ENCODE assay signal across 34 cellular contexts in the genomic region with DNA sequence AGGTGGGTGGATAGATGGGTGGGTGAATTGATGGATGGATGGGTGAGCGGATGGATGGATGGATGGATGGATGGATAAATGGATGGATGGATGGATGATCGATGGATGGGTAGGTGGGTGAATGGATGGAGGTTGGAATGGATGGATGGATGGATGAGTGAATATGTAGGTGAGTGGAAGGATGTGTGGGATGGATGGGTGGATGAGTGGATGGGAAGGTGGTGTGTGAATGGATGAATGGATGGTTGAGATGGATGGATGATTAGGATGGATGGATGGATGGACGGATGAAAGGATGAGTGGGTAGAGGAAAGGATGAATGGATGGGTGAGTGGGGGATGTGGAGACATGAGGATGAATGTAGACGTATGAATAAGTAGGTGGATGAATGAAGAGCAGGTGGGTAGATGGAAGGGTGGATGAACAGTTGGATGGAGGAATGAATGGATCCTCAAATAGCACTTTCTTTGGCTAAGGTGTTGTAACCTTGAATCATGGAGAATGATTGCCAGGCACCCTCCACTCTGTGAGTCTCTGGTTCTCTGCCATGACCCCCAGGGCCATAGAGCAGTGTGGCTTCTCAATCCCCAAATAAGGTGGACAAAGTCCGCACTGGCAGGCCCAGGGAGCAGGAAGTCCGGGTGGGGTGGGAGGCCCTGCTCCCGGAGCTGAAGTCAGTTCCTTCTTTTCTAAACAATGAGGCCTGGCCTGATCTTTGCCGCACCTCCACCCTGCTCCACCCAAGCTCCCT. TPM values are rescaled to one million over a fixed set of nuclear protein-coding genes. Genes with fewer than 3 reads are reported as not detected.
DNase-seq lines count a peak whose midpoint lies in the region; ATAC-seq, FAIRE-seq and TF ChIP-seq lines count a peak whose summit lies in the region.
"Had no signal": no experiment of that assay in that cellular context is flagged by ENCODE, and none has a peak within 500 bp of the region (broad histone marks: within the 10 kb centered on the region; RNA-seq: fewer than 3 reads in every experiment).

No MANE protein-coding gene starts in this region.

- dilution Hi-C loops in endothelial cell of umbilical vein (cut with MboI; ENCODE audit: extremely low pct_ligation_motif_present, low sequenced_read_pairs), result no loop called here

- BruUV-seq in endothelial cell of umbilical vein (replicated peaks; lab: Mats Ljungman, UMichigan), result TSS peak; percentile 37

- H3K4me2 ChIP-seq in endothelial cell of umbilical vein (ENCODE audit: insufficient read depth, low read length), result no peak overlapping the region
- H3K4me2 ChIP-seq: BLaER1, SK-N-SH had no signal

- H3K36me3 Mint-ChIP-seq in natural killer cell treated with Interleukin-12 subunit alpha and Interleukin-12 subunit beta and Interleukin-15 and Interleukin-18, amount 100 ng/mL, for 72 hours, result no peaks in the 10 kb centered on the region
- no peaks in the 10 kb centered on the region for H3K36me3 Mint-ChIP-seq in natural killer cell
- H3K36me3 Mint-ChIP-seq: naive thymus-derived CD8-positive, alpha-beta T cell; stimulated activated effector memory CD8-positive, alpha-beta T cell treated with anti-CD3 and anti-CD28 coated beads, Interleukin-12 subunit alpha, Interleukin-12 subunit beta, amount 100 ng/mL, for 72 hours had no signal

- no peaks in the 10 kb centered on the region for H3K9me3 Mint-ChIP-seq in natural killer cell treated with Interleukin-12 subunit alpha and Interleukin-12 subunit beta and Interleukin-15 and Interleukin-18, amount 100 ng/mL, for 72 hours
- H3K9me3 Mint-ChIP-seq in natural killer cell, result no peaks in the 10 kb centered on the region
- H3K9me3 Mint-ChIP-seq: activated T-cell treated with anti-CD3 and anti-CD28 coated beads, Interleukin-2, amount 50 U/mL, for 72 hours; naive thymus-derived CD8-positive, alpha-beta T cell; stimulated activated effector memory CD8-positive, alpha-beta T cell treated with anti-CD3 and anti-CD28 coated beads, Interleukin-12 subunit alpha, Interleukin-12 subunit beta, amount 100 ng/mL, for 72 hours had no signal

- no peaks in the 10 kb centered on the region for H4K20me1 ChIP-seq in endothelial cell of umbilical vein (replicated peaks; ENCODE audit: control insufficient read depth, extremely low read depth, insufficient read depth, low read length)

- intact Hi-C loops in natural killer cell (cut with micrococcal nuclease) (no loop called here), endothelial cell of umbilical vein (cut with micrococcal nuclease) (no loop called here)

- TF ChIP-seq CTCF in natural killer cell (IDR thresholded peaks at IDR 0.05) (no peak), endothelial cell of umbilical vein (IDR thresholded peaks at IDR 0.05; ENCODE audit: extremely low read depth in 1 of 2, insufficient read depth in 1 of 2, low read depth in 1 of 2, low read length in 2 of 2) (no peak), lung (IDR thresholded peaks at IDR 0.05; ENCODE audit: control extremely low read depth, extremely low read depth) (no peak), upper lobe of left lung (IDR thresholded peaks at IDR 0.05) (no peak)

- TF ChIP-seq POLR2A in endothelial cell of umbilical vein (IDR thresholded peaks at IDR 0.05; ENCODE audit: low read depth, low read length) (no peak), upper lobe of left lung (IDR thresholded peaks at IDR 0.05) (no peak)

- no peaks in the 10 kb centered on the region for H3K9me3 ChIP-seq in endothelial cell of umbilical vein (replicated peaks; ENCODE audit: control insufficient read depth, insufficient read depth, low read length)
- no peaks in the 10 kb centered on the region for H3K9me3 ChIP-seq in lung (ENCODE audit: control insufficient read depth in 2 of 2, insufficient read depth in 1 of 2, low read length in 1 of 2)
- no peaks in the 10 kb centered on the region for H3K9me3 ChIP-seq in upper lobe of left lung
- H3K9me3 ChIP-seq: BLaER1, Caco-2, pancreas, SK-N-SH, uterus had no signal

- 53 to 68% methylated on average over 8 of the region's 8 CpGs for WGBS in lung, 2 donors
- 59 to 65% methylated on average over 8 of the region's 8 CpGs for WGBS in upper lobe of left lung, 2 donors

- H3K9ac ChIP-seq in endothelial cell of umbilical vein (replicated peaks; ENCODE audit: extremely low read depth, insufficient read depth, low read length), result no peak overlapping the region
- H3K9ac ChIP-seq: BLaER1, GM23248, SK-N-SH had no signal

- DNase-seq in natural killer cell treated with Interleukin-12 subunit alpha and Interleukin-12 subunit beta and Interleukin-15 and Interleukin-18, amount 100 ng/mL, for 72 hours (ENCODE audit: low spot score), result peak; percentile 16
- no peak for DNase-seq in natural killer cell
- no peak for DNase-seq in endothelial cell of umbilical vein (ENCODE audit: low read depth, low spot score)
- DNase-seq in lung (ENCODE audit: low spot score), result no peak
- no peak for DNase-seq in upper lobe of left lung
- no peak for DNase-seq in DMS 273 (lab: John Stamatoyannopoulos, UW; ENCODE audit: unreplicated experiment)
- DNase-seq in NCI-H2081 treated with DMSO at 0.1 percent for 48 hours (lab: John Stamatoyannopoulos, UW), result no peak
- DNase-seq: activated CD4-positive, CD25-positive, alpha-beta regulatory T cell; activated naive CD4-positive, alpha-beta T cell treated with anti-CD3 and anti-CD28 coated beads, Interleukin-2, amount 50 U/mL, for 16 hours; activated T-cell treated with anti-CD3 and anti-CD28 coated beads, Interleukin-2, amount 50 U/mL, for 72 hours; aorta; Caco-2; central memory CD4-positive, alpha-beta T cell; DND-41; effector CD8-positive, alpha-beta T cell; GM23248; mesenchymal stem cell; naive thymus-derived CD8-positive, alpha-beta T cell; NCI-H1436; NCI-H510A treated with DMSO at 0.1 percent for 48 hours; pancreas; SK-N-SH; stimulated activated CD4-positive, alpha-beta T cell treated with anti-CD3 and anti-CD28 coated beads, Interleukin-1b, Interleukin-23, amount 100 ng/mL, for 48 hours; T-helper 2 cell had no signal

- POLR2A ChIA-PET in endothelial cell of umbilical vein (lab: Charles Lee), result no interaction called here

- no peaks in the 10 kb centered on the region for H3K79me2 ChIP-seq in endothelial cell of umbilical vein (ENCODE audit: control insufficient read depth, insufficient read depth, low read length)

- H3K4me3 Mint-ChIP-seq in natural killer cell treated with Interleukin-12 subunit alpha and Interleukin-12 subunit beta and Interleukin-15 and Interleukin-18, amount 100 ng/mL, for 72 hours, result no peak overlapping the region
- no peak overlapping the region for H3K4me3 Mint-ChIP-seq in natural killer cell
- H3K4me3 Mint-ChIP-seq: activated T-cell treated with anti-CD3 and anti-CD28 coated beads, Interleukin-2, amount 50 U/mL, for 72 hours; stimulated activated effector memory CD8-positive, alpha-beta T cell treated with anti-CD3 and anti-CD28 coated beads, Interleukin-12 subunit alpha, Interleukin-12 subunit beta, amount 100 ng/mL, for 72 hours had no signal

- no peaks in the 10 kb centered on the region for H3K9me1 ChIP-seq in endothelial cell of umbilical vein (replicated peaks; ENCODE audit: control insufficient read depth, extremely low read depth, insufficient read depth, low read length)

- H3K4me3 ChIP-seq in endothelial cell of umbilical vein (replicated peaks in 1 of 3; ENCODE audit: insufficient read depth in 1 of 3, low read depth in 1 of 3, low read length in 3 of 3) (no peak overlapping the region), lung (no peak overlapping the region), upper lobe of left lung (no peak overlapping the region)
- H3K4me3 ChIP-seq: BLaER1, GM23248, pancreas, uterus had no signal

- no peak overlapping the region for H3K27ac ChIP-seq in endothelial cell of umbilical vein (ENCODE audit: insufficient read depth, low read depth, low read length)
- H3K27ac ChIP-seq in lung (ENCODE audit: low read depth in 1 of 2, low read length in 1 of 2), result peak overlapping the region; percentile 16 to 18
- peak overlapping the region in 3 of 4 donors; percentile 21 to 71 (median 30) for H3K27ac ChIP-seq in upper lobe of left lung
- H3K27ac ChIP-seq: BLaER1, GM23248, pancreas, uterus had no signal

- H3K36me3 ChIP-seq in endothelial cell of umbilical vein (ENCODE audit: control insufficient read depth in 2 of 2, extremely low read depth in 1 of 2, insufficient read depth in 2 of 2, low read length in 2 of 2) (no peaks in the 10 kb centered on the region), lung (ENCODE audit: control insufficient read depth in 2 of 2, insufficient read depth in 2 of 2, low read length in 2 of 2) (no peaks in the 10 kb centered on the region), upper lobe of left lung (no peaks in the 10 kb centered on the region)
- H3K36me3 ChIP-seq: BLaER1, pancreas, uterus had no signal

- peaks cover 4 to 10% of the 10 kb centered on the region in 2 donors for H3K27me3 Mint-ChIP-seq in natural killer cell treated with Interleukin-12 subunit alpha and Interleukin-12 subunit beta and Interleukin-15 and Interleukin-18, amount 100 ng/mL, for 72 hours
- H3K27me3 Mint-ChIP-seq in natural killer cell (ENCODE audit: low read depth in 2 of 2), result peaks cover 0 to 7% of the 10 kb centered on the region in 2 donors

- H3K4me1 ChIP-seq in endothelial cell of umbilical vein (ENCODE audit: control insufficient read depth, extremely low read depth, insufficient read depth, low read length), result peaks cover 28% of the 10 kb centered on the region
- H3K4me1 ChIP-seq in lung (ENCODE audit: control insufficient read depth in 2 of 2, insufficient read depth in 2 of 2, low read length in 2 of 2), result peaks cover 3 to 27% of the 10 kb centered on the region in 2 donors
- H3K4me1 ChIP-seq in upper lobe of left lung, result peaks cover 35 to 51% (median 46%) of the 10 kb centered on the region in 4 donors
- H3K4me1 ChIP-seq: Caco-2, pancreas had no signal

- no peaks in the 10 kb centered on the region for H3K27me3 ChIP-seq in endothelial cell of umbilical vein (ENCODE audit: control insufficient read depth in 2 of 2, insufficient read depth in 2 of 2, low read length in 2 of 2)
- H3K27me3 ChIP-seq in lung (ENCODE audit: control insufficient read depth, insufficient read depth), result no peaks in the 10 kb centered on the region
- no peaks in the 10 kb centered on the region for H3K27me3 ChIP-seq in upper lobe of left lung
- H3K27me3 ChIP-seq: pancreas, uterus had no signal

- no peak overlapping the region for H3K27ac Mint-ChIP-seq in natural killer cell treated with Interleukin-12 subunit alpha and Interleukin-12 subunit beta and Interleukin-15 and Interleukin-18, amount 100 ng/mL, for 72 hours
- no peak overlapping the region for H3K27ac Mint-ChIP-seq in natural killer cell
- H3K27ac Mint-ChIP-seq: activated T-cell treated with anti-CD3 and anti-CD28 coated beads, Interleukin-2, amount 50 U/mL, for 72 hours; stimulated activated effector memory CD8-positive, alpha-beta T cell treated with anti-CD3 and anti-CD28 coated beads, Interleukin-12 subunit alpha, Interleukin-12 subunit beta, amount 100 ng/mL, for 72 hours had no signal

- FAIRE-seq in endothelial cell of umbilical vein (lab: Jason Lieb, UNC), result peak; percentile 82
- FAIRE-seq: frontal cortex, GM12891, pancreas had no signal

- no peak for TF ChIP-seq EP300 in upper lobe of left lung (IDR thresholded peaks at IDR 0.05)

- CTCF ChIA-PET in endothelial cell of umbilical vein (lab: Charles Lee), result interaction anchor here (1.2 kb wide), 1 partner anchor 48 kb away, joined by 3 read pairs; no protein-coding TSS in a partner anchor

- H2AFZ ChIP-seq in endothelial cell of umbilical vein (ENCODE audit: low read depth, low read length), result peak overlapping the region; percentile 44
- H2AFZ ChIP-seq: GM23248 had no signal

- ATAC-seq in natural killer cell treated with Interleukin-12 subunit alpha and Interleukin-12 subunit beta and Interleukin-15 and Interleukin-18, amount 100 ng/mL, for 72 hours, result no peak
- ATAC-seq in natural killer cell (no peak), lung (ENCODE audit: insufficient read depth, low FRiP score) (no peak), upper lobe of left lung (ENCODE audit: low FRiP score in 2 of 2) (no peak), GM18861 (IDR thresholded peaks at IDR 0.05; ENCODE audit: unreplicated experiment) (no peak)
- ATAC-seq: activated T-cell treated with anti-CD3 and anti-CD28 coated beads, Interleukin-2, amount 50 U/mL, for 72 hours; esophagus mucosa; naive thymus-derived CD8-positive, alpha-beta T cell; pancreas; stimulated activated effector memory CD8-positive, alpha-beta T cell treated with anti-CD3 and anti-CD28 coated beads, Interleukin-12 subunit alpha, Interleukin-12 subunit beta, amount 100 ng/mL, for 72 hours had no signal

- H3K4me1 Mint-ChIP-seq in natural killer cell treated with Interleukin-12 subunit alpha and Interleukin-12 subunit beta and Interleukin-15 and Interleukin-18, amount 100 ng/mL, for 72 hours (ENCODE audit: low read depth in 2 of 2), result no peaks in the 10 kb centered on the region
- no peaks in the 10 kb centered on the region for H3K4me1 Mint-ChIP-seq in natural killer cell

RNA-seq across cellular contexts. Expression of a gene that starts 36.9 kb away (rescaled TPM):
- under 1 TPM in 1 of 2 donors, not detected in 1; 0.17 TPM for total RNA-seq in natural killer cell treated with Interleukin-12 subunit alpha and Interleukin-12 subunit beta and Interleukin-15 and Interleukin-18, amount 100 ng/mL, for 72 hours
- total RNA-seq in natural killer cell (not detected), endothelial cell of umbilical vein (21.0 and 34.1 TPM in 2 replicates), lung (10 to 100 TPM; 23.5 to 87.7 TPM), upper lobe of left lung (10 to 100 TPM in 2 of 6 donors, 1 to 10 TPM in 3, not detected in 1; 7.0 to 24.4 (median 8.4) TPM)
- polyA plus RNA-seq in endothelial cell of umbilical vein (4.3 and 5.7 TPM in 2 replicates), lung (1 to 10 TPM; 2.9 to 7.8 TPM)
- polyA plus RNA-seq in endothelial cell of umbilical vein (2011; cell fraction: cytosol; rRNA removed), result 4.0 and 5.9 TPM in 2 replicates
- polyA plus RNA-seq in endothelial cell of umbilical vein (2011; cell fraction: nucleus; rRNA removed), result 1.2 and 1.4 TPM in 2 replicates
- 10.6 and 78.9 TPM in 2 replicates for polyA plus RNA-seq in endothelial cell of umbilical vein (2012)
- polyA minus RNA-seq in endothelial cell of umbilical vein, result 3.0 and 7.7 TPM in 2 replicates
- polyA minus RNA-seq in endothelial cell of umbilical vein (2011; cell fraction: cytosol; rRNA and poly(A)+ RNA removed), result not detected
- polyA minus RNA-seq in endothelial cell of umbilical vein (2011; cell fraction: nucleus; rRNA and poly(A)+ RNA removed), result 0.38 and 1.0 TPM in 2 replicates
- total RNA-seq: GM23248; naive thymus-derived CD8-positive, alpha-beta T cell had no signal
- polyA plus RNA-seq: naive thymus-derived CD8-positive, alpha-beta T cell had no signal

RNA-seq across cellular contexts. Expression of a gene that starts 58.7 kb away (rescaled TPM):
- total RNA-seq in natural killer cell treated with Interleukin-12 subunit alpha and Interleukin-12 subunit beta and Interleukin-15 and Interleukin-18, amount 100 ng/mL, for 72 hours, result not detected
- total RNA-seq in natural killer cell (not detected), endothelial cell of umbilical vein (not detected in 2 replicates), lung (not detected), upper lobe of left lung (under 1 TPM in 1 of 6 donors, not detected in 5; 0.67 TPM)
- polyA plus RNA-seq in endothelial cell of umbilical vein (not detected in 2 replicates), lung (1 to 10 TPM; 1.2 to 3.3 TPM)
- polyA plus RNA-seq in endothelial cell of umbilical vein (2011; cell fraction: cytosol; rRNA removed), result not detected in 2 replicates
- not detected in 2 replicates for polyA plus RNA-seq in endothelial cell of umbilical vein (2011; cell fraction: nucleus; rRNA removed)
- not detected in 2 replicates for polyA plus RNA-seq in endothelial cell of umbilical vein (2012)
- polyA minus RNA-seq in endothelial cell of umbilical vein, result not detected in 2 replicates
- polyA minus RNA-seq in endothelial cell of umbilical vein (2011; cell fraction: cytosol; rRNA and poly(A)+ RNA removed), result not detected
- not detected in 2 replicates for polyA minus RNA-seq in endothelial cell of umbilical vein (2011; cell fraction: nucleus; rRNA and poly(A)+ RNA removed)
- total RNA-seq: A673; activated T-cell treated with anti-CD3 and anti-CD28 coated beads, Interleukin-2, amount 50 U/mL, for 72 hours; Caco-2; esophagus mucosa; frontal cortex; GM23248; M059J; naive thymus-derived CD8-positive, alpha-beta T cell; temporal lobe; uterus had no signal
- polyA plus RNA-seq: GM23248; naive thymus-derived CD8-positive, alpha-beta T cell; SK-N-SH had no signal
